In the genomic region with DNA sequence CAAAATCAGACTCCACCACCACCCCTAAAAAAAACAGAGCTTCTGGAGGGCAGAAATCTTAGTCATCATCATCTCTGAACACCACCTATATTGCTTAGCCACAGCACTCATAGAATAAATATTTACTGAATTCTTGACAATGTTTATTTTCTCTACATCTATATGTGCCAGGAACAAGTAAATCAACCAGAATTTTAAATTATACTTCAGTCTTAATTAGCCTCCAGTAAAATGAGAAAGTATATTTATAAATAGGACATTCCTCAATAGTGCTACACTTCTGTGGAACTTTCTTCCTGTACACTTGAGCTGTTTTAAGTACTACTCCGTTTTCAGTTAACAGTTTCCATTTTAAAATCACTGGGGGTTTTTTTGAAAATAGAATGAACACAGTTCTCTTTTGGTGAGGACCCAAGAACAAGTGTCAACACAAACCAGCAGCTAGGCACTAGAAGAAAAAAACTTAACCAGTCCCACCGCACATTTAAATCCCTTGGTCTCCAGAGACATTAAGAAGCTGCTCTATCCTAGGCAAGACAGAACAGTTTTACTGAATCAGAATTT, we compare ENCODE assay signal across 9 cellular contexts. TPM values are rescaled to one million over a fixed set of nuclear protein-coding genes. Genes with fewer than 3 reads are reported as not detected.
DNase-seq lines count a peak whose midpoint lies in the region; ATAC-seq and TF ChIP-seq lines count a peak whose summit lies in the region.
"Had no signal": no experiment of that assay in that cellular context is flagged by ENCODE, and none has a peak within 500 bp of the region (broad histone marks: within the 10 kb centered on the region; RNA-seq: fewer than 3 reads in every experiment).

No MANE protein-coding gene starts in this region.

- ATAC-seq in Right ventricle myocardium superior (ENCODE audit: poor library complexity) (peak; percentile 42), Right ventricle myocardium inferior (no peak), IMR-90 (ENCODE audit: low read depth) (peak; percentile 74), HG03159 (IDR thresholded peaks at IDR 0.05; ENCODE audit: unreplicated experiment) (no peak)

- H2BK120ac ChIP-seq in IMR-90 (ENCODE audit: low read depth, low read length): no peak overlapping the region

- H4K20me1 ChIP-seq in IMR-90 (ENCODE audit: insufficient read depth, low read length): peaks cover 7% of the 10 kb centered on the region

- peak overlapping the region; percentile 30; the same call in 1 of the 2 replicates for H3K9ac ChIP-seq in IMR-90 (ENCODE audit: low read depth, low read length)

- peak overlapping the region; percentile 46; the same call in 1 of the 2 replicates for H3K14ac ChIP-seq in IMR-90 (replicated peaks; ENCODE audit: low read depth, low read length)

- H3K4ac ChIP-seq in IMR-90 (ENCODE audit: low read depth, low read length): no peak overlapping the region

- H3K9me3 ChIP-seq in IMR-90 (ENCODE audit: control insufficient read depth, insufficient read depth, low read length) (no peaks in the 10 kb centered on the region), tibial artery (no peaks in the 10 kb centered on the region)

- dilution Hi-C loops in IMR-90 (cut with HindIII; ENCODE audit: low sequenced_read_pairs, unreplicated experiment): no loop called here

- H3K4me1 ChIP-seq in IMR-90 (ENCODE audit: control insufficient read depth, insufficient read depth, low read length) (peaks cover 12% of the 10 kb centered on the region), tibial artery (peaks cover 0 to 68% (median 34%) of the 10 kb centered on the region in 4 donors)

- no peak overlapping the region for H2BK15ac ChIP-seq in IMR-90 (ENCODE audit: low read depth, low read length)

- H3K18ac ChIP-seq in IMR-90 (ENCODE audit: low read depth, low read length): peak overlapping the region; percentile 78; the same call in 1 of the 2 replicates

- POLR2A ChIA-PET in IMR-90 (lab: Charles Lee; ENCODE audit: unreplicated experiment): interaction anchor here (0.6 kb wide), 1 partner anchor 204 kb away, joined by 8 read pairs; no protein-coding TSS in a partner anchor

- no peaks in the 10 kb centered on the region; the same call in 1 of the 2 replicates for H3K27me3 ChIP-seq in IMR-90 (ENCODE audit: control insufficient read depth, insufficient read depth, low read length)
- H3K27me3 ChIP-seq in tibial artery: no peaks in the 10 kb centered on the region

- H2AK9ac ChIP-seq in IMR-90 (replicated peaks; ENCODE audit: low read depth, low read length, poor library complexity): no peak overlapping the region

- H3K4me3 ChIP-seq in IMR-90 (ENCODE audit: insufficient read depth, low read depth, low read length) (no peak overlapping the region), fibroblast of the aortic adventitia (ENCODE audit: low read depth, low read length) (no peak overlapping the region), tibial artery (no peak overlapping the region)

- H3K4me2 ChIP-seq in IMR-90 (ENCODE audit: low read depth, low read length): peak overlapping the region; percentile 89

- no peak overlapping the region for H4K8ac ChIP-seq in IMR-90 (ENCODE audit: low read depth in 2 of 2, low read length in 2 of 2)

- H2BK20ac ChIP-seq in IMR-90 (ENCODE audit: low read depth, low read length): no peak overlapping the region

- no peak for TF ChIP-seq POLR2A in IMR-90 (IDR thresholded peaks at IDR 0.05; ENCODE audit: low read depth, low read length)

- no peak overlapping the region for H3K56ac ChIP-seq in IMR-90 (ENCODE audit: extremely low read depth, insufficient read depth, low read length)

- H2BK5ac ChIP-seq in IMR-90 (ENCODE audit: low read depth, low read length, poor library complexity, severe bottlenecking): no peak overlapping the region

- TF ChIP-seq CTCF in IMR-90 (conservative IDR thresholded peaks at IDR 0.05; ENCODE audit: low read depth, low read length): no peak
- TF ChIP-seq CTCF in fibroblast of the aortic adventitia (IDR thresholded peaks at IDR 0.05; ENCODE audit: insufficient read depth, low read length): no peak
- TF ChIP-seq CTCF in tibial artery (IDR thresholded peaks at IDR 0.05): no peak

- no CpG with 5 or more reads among the region's 2 CpGs for WGBS in IMR-90 (ENCODE audit: extremely low coverage in 2 of 2, insufficient read length in 1 of 2), 2 experiments

- H3K9me1 ChIP-seq in IMR-90 (ENCODE audit: insufficient read depth, low read length): 0 out of 2 replicates have a peak, but pooled peaks cover 2% of the 10 kb centered on the region

- DNase-seq in Right ventricle myocardium superior (no peak), Right ventricle myocardium inferior (ENCODE audit: missing footprints) (no peak), IMR-90 (peak; percentile 58), fibroblast of the aortic adventitia (ENCODE audit: low read depth) (peak; percentile 41), tibial artery (no peak), NCI-H510A treated with DMSO at 0.1 percent for 48 hours (lab: John Stamatoyannopoulos, UW) (no peak), NCI-H187 treated with DMSO at 0.1 percent for 48 hours (lab: John Stamatoyannopoulos, UW) (no peak)
- DNase-seq: midbrain had no signal

- H4K5ac ChIP-seq in IMR-90 (ENCODE audit: low read depth, low read length): peak overlapping the region; percentile 61; the same call in 1 of the 2 replicates

- H2AFZ ChIP-seq in IMR-90 (replicated peaks; ENCODE audit: low read length, poor library complexity): no peak overlapping the region

- H3K36me3 ChIP-seq in IMR-90 (ENCODE audit: control insufficient read depth, insufficient read depth, low read length): peaks cover 3% of the 10 kb centered on the region
- H3K36me3 ChIP-seq in tibial artery: peaks cover 0 to 12% (median 9%) of the 10 kb centered on the region in 3 donors

- peak overlapping the region; percentile 11; the same call in 1 of the 2 replicates for H4K91ac ChIP-seq in IMR-90 (ENCODE audit: insufficient read depth, low read depth, low read length)

- no peak for TF ChIP-seq RAD21 in IMR-90 (IDR thresholded peaks at IDR 0.05; ENCODE audit: low read length)

- no peak overlapping the region for H2AK5ac ChIP-seq in IMR-90 (ENCODE audit: low read depth, low read length)

- CTCF ChIA-PET in IMR-90 (lab: Yijun Ruan, JAX): interaction anchor here (1.3 kb wide), 1 partner anchor 14 kb away, joined by 3 read pairs; no protein-coding TSS in a partner anchor

- H3K23ac ChIP-seq in IMR-90 (ENCODE audit: low read depth, low read length): 0 out of 2 replicates have a peak overlapping the region, but pooled peaks have one; percentile 49

- BruUV-seq in IMR-90 (replicated peaks; lab: Mats Ljungman, UMichigan): no TSS peak

- no peak overlapping the region for H3K27ac ChIP-seq in IMR-90 (ENCODE audit: insufficient read depth, low read length)
- peak overlapping the region; percentile 29 to 71 for H3K27ac ChIP-seq in tibial artery

- in situ Hi-C loops in IMR-90 (cut with MboI; ENCODE audit: low sequenced_read_pairs): no loop called here

- peaks cover 0 to 13% of the 10 kb centered on the region in 2 experiments; a peak in 3 of 4 replicates for H3K79me1 ChIP-seq in IMR-90 (ENCODE audit: low read depth in 1 of 2, low read length in 2 of 2)

- intact Hi-C loops in Right ventricle myocardium superior (cut with DNase I): no loop called here
- intact Hi-C loops in Right ventricle myocardium inferior (cut with DNase I): no loop called here
- intact Hi-C loops in IMR-90 (cut with micrococcal nuclease): no loop called here
- intact Hi-C loops in tibial artery (cut with DNase I; ENCODE audit: low total_unique reads): no loop called here

TF ChIP-seq in IMR-90, 13 proteins besides CTCF, POLR2A, EP300 and RAD21:
- TF ChIP-seq FOS (IDR thresholded peaks at IDR 0.05; ENCODE audit: low read depth, low read length): 0 out of 2 replicates have a peak, but pooled peaks have one; percentile 18
- TF ChIP-seq, protein P1, sequence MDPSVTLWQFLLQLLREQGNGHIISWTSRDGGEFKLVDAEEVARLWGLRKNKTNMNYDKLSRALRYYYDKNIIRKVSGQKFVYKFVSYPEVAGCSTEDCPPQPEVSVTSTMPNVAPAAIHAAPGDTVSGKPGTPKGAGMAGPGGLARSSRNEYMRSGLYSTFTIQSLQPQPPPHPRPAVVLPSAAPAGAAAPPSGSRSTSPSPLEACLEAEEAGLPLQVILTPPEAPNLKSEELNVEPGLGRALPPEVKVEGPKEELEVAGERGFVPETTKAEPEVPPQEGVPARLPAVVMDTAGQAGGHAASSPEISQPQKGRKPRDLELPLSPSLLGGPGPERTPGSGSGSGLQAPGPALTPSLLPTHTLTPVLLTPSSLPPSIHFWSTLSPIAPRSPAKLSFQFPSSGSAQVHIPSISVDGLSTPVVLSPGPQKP (IDR thresholded peaks at IDR 0.05; ENCODE audit: borderline replicate concordance, low read depth, low read length): no peak
- 0 out of 2 replicates have a peak, but pooled peaks have one; percentile 3 for TF ChIP-seq BHLHE40 (IDR thresholded peaks at IDR 0.05; ENCODE audit: low read depth, low read length)

RNA-seq across cellular contexts. Expression of a gene that starts 25.5 kb away (rescaled TPM):
- total RNA-seq in Right ventricle myocardium superior (11.3 TPM), Right ventricle myocardium inferior (11.0 TPM), IMR-90 (2012; rRNA removed) (15.6 and 30.8 TPM in 2 replicates), fibroblast of the aortic adventitia (ENCODE audit: low replicate concordance) (121 and 122 TPM in 2 replicates)
- 18.7 and 20.9 TPM in 2 replicates for polyA plus RNA-seq in IMR-90 (2012; rRNA removed)
- 3.0 and 3.8 TPM in 2 replicates for polyA plus RNA-seq in IMR-90 (2012; cell fraction: cytosol; rRNA removed)
- polyA plus RNA-seq in IMR-90 (2012; cell fraction: nucleus; rRNA removed; ENCODE audit: low replicate concordance): 0.45 and 4.4 TPM in 2 replicates

Comparison
In these comparisons a context has a peak if more than half of its experiments do, and no peak if none do; other contexts are left out.
1. ATAC-seq: peak in Right ventricle myocardium superior (single experiment) and IMR-90 (single experiment); none in Right ventricle myocardium inferior (single experiment) and HG03159 (single experiment).
2. DNase-seq: peak in IMR-90 (single experiment) and fibroblast of the aortic adventitia (single experiment); none in Right ventricle myocardium superior (single experiment), Right ventricle myocardium inferior (single experiment), tibial artery (0 of 2), NCI-H510A treated with DMSO at 0.1 percent for 48 hours (single experiment) and NCI-H187 treated with DMSO at 0.1 percent for 48 hours (single experiment).